ENCODE assay signal across 26 cellular contexts in genomic region chr15:87628311-87628710, GRCh38.
"Had no signal": no experiment of that assay in that cellular context is flagged by ENCODE, and none has a peak within 500 bp of the region (broad histone marks: within the 10 kb centered on the region; RNA-seq: fewer than 3 reads in every experiment).

No MANE protein-coding gene starts in this region.

- H3K27me3 ChIP-seq: heart right ventricle, hepatocyte, left lung, right atrium auricular region, right lobe of liver, stomach, testis, tibial artery, upper lobe of right lung had no signal

- H2AFZ ChIP-seq: hepatocyte had no signal

- H3K4me3 ChIP-seq: heart right ventricle, hepatocyte, left lung, lower lobe of right lung, mucosa of descending colon, right atrium auricular region, right lobe of liver, smooth muscle cell, stomach, testis, tibial artery, upper lobe of right lung had no signal

- H3K27ac ChIP-seq: heart right ventricle, hepatocyte, left lung, lower lobe of right lung, right atrium auricular region, right lobe of liver, stomach, testis, upper lobe of right lung had no signal

- H3K4me1 ChIP-seq: heart right ventricle, left lung, lower lobe of right lung, right atrium auricular region, right lobe of liver, stomach, upper lobe of right lung had no signal

- ATAC-seq: heart right ventricle; left cardiac atrium; left lung; lower lobe of right lung; mucosa of descending colon; naive thymus-derived CD4-positive, alpha-beta T cell; natural killer cell treated with Interleukin-12 subunit alpha and Interleukin-12 subunit beta and Interleukin-15 and Interleukin-18, amount 100 ng/mL, for 72 hours; right lobe of liver; stimulated activated naive B cell treated with anti-CD40 and anti-IgM and Interleukin-4, amounts not matched to agents 10 μg/mL and 1 μg/mL and 100 μg/mL, for 72 hours; stimulated activated naive CD8-positive, alpha-beta T cell treated with anti-CD3 and anti-CD28 coated beads, Interleukin-15, Interleukin-2, amounts not matched to agents 100 U/mL and 50 U/mL, for 24 hours; upper lobe of right lung had no signal

- H3K36me3 ChIP-seq: heart right ventricle, left lung, lower lobe of right lung, right atrium auricular region, right lobe of liver, stomach, tibial artery, upper lobe of right lung had no signal

- H3K4me2 ChIP-seq: hepatocyte had no signal

- DNase-seq: heart right ventricle; kidney glomerular epithelial cell; left cardiac atrium; left lung; lower lobe of right lung; mammary epithelial cell; midbrain; mucosa of descending colon; naive thymus-derived CD4-positive, alpha-beta T cell; nucleus accumbens; right lobe of liver; stimulated activated CD4-positive, alpha-beta T cell treated with anti-CD3 and anti-CD28 coated beads, Interleukin-1b, Interleukin-23, amount 100 ng/mL, for 48 hours; stimulated activated CD4-positive, alpha-beta T cell treated with anti-CD3 and anti-CD28 coated beads, Interleukin-2, amount 100 ng/mL, for 48 hours; stimulated activated CD4-positive, alpha-beta T cell treated with anti-CD3 and anti-CD28 coated beads, Interleukin-4, amount 100 ng/mL, for 4 hours; stimulated activated CD8-positive, alpha-beta memory T cell treated with anti-CD3 and anti-CD28 coated beads, Interleukin-4, amount 100 ng/mL, for 48 hours; stimulated activated naive B cell treated with anti-CD40 and anti-IgM and Interleukin-4, amounts not matched to agents 10 μg/mL and 1 μg/mL and 100 μg/mL, for 72 hours; stimulated activated naive CD8-positive, alpha-beta T cell treated with anti-CD3 and anti-CD28 coated beads, Interleukin-15, Interleukin-2, amounts not matched to agents 100 U/mL and 50 U/mL, for 24 hours; stomach; testis; tibial artery; trophoblast cell; upper lobe of right lung had no signal

- H3K9me3 ChIP-seq: heart right ventricle, left lung, lower lobe of right lung, mucosa of descending colon, right atrium auricular region, right lobe of liver, stomach, testis, tibial artery, upper lobe of right lung had no signal
